In genomic region chr3:48609088-48610005, GRCh38 we compare ENCODE assay signal across 8 cellular contexts. TPM values are rescaled to one million over a fixed set of nuclear protein-coding genes. Genes with fewer than 3 reads are reported as not detected.
DNase-seq lines count a peak whose midpoint lies in the region; ATAC-seq and TF ChIP-seq lines count a peak whose summit lies in the region.

TSS of gene UQCRC1 (minus strand) at chr3:48609646. CDS start at chr3:48609620, 26 bp downstream.

- peak within 1 kb of the TSS; percentile 96 for H2AFZ ChIP-seq in GM23338

- DNase-seq in ELF-1 (ENCODE audit: low read depth, low spot score) (peak; percentile 96), GM23338 (ENCODE audit: low spot score) (peak; percentile 95), LHCN-M2 (ENCODE audit: low read depth) (peak; percentile 87), RWPE1 (ENCODE audit: low spot score) (peak; percentile 82), fibroblast of mammary gland (ENCODE audit: low read depth) (peak; percentile 90), natural killer cell (peak; percentile 93)
- DNase-seq in activated T-helper 2 cell treated with anti-CD3 and anti-CD28 coated beads, Interferon-gamma antibody, Interleukin-2, Interleukin-4, amounts not matched to agents 10 μg/mL and 5 μg/mL and 100 μg/mL, durations not matched to agents 14 hours and 24 hours and 36 hours (ENCODE audit: low spot score) = peak; percentile 93
- peak; percentile 85 for DNase-seq in stimulated activated naive CD4-positive, alpha-beta T cell treated with Interleukin-2 at 50 U/mL for 16 hours (lab: John Stamatoyannopoulos, UW)

- H3K27ac Mint-ChIP-seq in GM23338 (peak within 1 kb of the TSS; percentile 96), natural killer cell (peak within 1 kb of the TSS; percentile 90 to 98)
- peak within 1 kb of the TSS; percentile 98 for H3K27ac Mint-ChIP-seq in activated T-helper 2 cell treated with anti-CD3 and anti-CD28 coated beads, Interferon-gamma antibody, Interleukin-2, Interleukin-4, amounts not matched to agents 10 μg/mL and 5 μg/mL and 100 μg/mL, durations not matched to agents 14 hours and 24 hours and 36 hours

- H3K36me3 Mint-ChIP-seq in GM23338 (ENCODE audit: low read depth) (peaks cover 43% of the 10 kb centered on the region), natural killer cell (no peaks in the 10 kb centered on the region)
- H3K36me3 Mint-ChIP-seq in activated T-helper 2 cell treated with anti-CD3 and anti-CD28 coated beads, Interferon-gamma antibody, Interleukin-2, Interleukin-4, amounts not matched to agents 10 μg/mL and 5 μg/mL and 100 μg/mL, durations not matched to agents 14 hours and 24 hours and 36 hours (ENCODE audit: low read depth) = peaks cover 54% of the 10 kb centered on the region

- peaks cover 24% of the 10 kb centered on the region for H3K36me3 ChIP-seq in GM23338 (ENCODE audit: insufficient read depth)

- peak within 1 kb of the TSS; percentile 94 for H3K27ac ChIP-seq in GM23338 (ENCODE audit: low read depth)
- H3K27ac ChIP-seq in RWPE1 = peak within 1 kb of the TSS; percentile 89

- H3F3A ChIP-seq in GM23338 (replicated peaks; ENCODE audit: low read depth) = peaks cover 24% of the 10 kb centered on the region

- no peaks in the 10 kb centered on the region for H3K27me3 ChIP-seq in GM23338 (ENCODE audit: insufficient read depth)

- peak; percentile 96 for ATAC-seq in GM23338
- ATAC-seq in natural killer cell = peak; percentile 98 to 100 (median 99)

- H3K4me2 ChIP-seq in GM23338 = peak within 1 kb of the TSS; percentile 84

- H3K9me3 Mint-ChIP-seq in GM23338 (no peaks in the 10 kb centered on the region; the same call in 1 of the 3 replicates), natural killer cell (no peaks in the 10 kb centered on the region)
- H3K9me3 Mint-ChIP-seq in activated T-helper 2 cell treated with anti-CD3 and anti-CD28 coated beads, Interferon-gamma antibody, Interleukin-2, Interleukin-4, amounts not matched to agents 10 μg/mL and 5 μg/mL and 100 μg/mL, durations not matched to agents 14 hours and 24 hours and 36 hours = no peaks in the 10 kb centered on the region

- peaks cover 38% of the 10 kb centered on the region for H3K79me2 ChIP-seq in GM23338 (replicated peaks; ENCODE audit: insufficient read depth)

- intact Hi-C loops in activated T-helper 2 cell treated with anti-CD3 and anti-CD28 coated beads, Interferon-gamma antibody, Interleukin-2, Interleukin-4, amounts not matched to agents 10 μg/mL and 5 μg/mL and 100 μg/mL, durations not matched to agents 14 hours and 24 hours and 36 hours (cut with micrococcal nuclease) = loop anchor here (1.0 to 2.0 kb wide), 2 partner anchors 26 to 53 kb away; partner anchors contain the start of genes PFKFB4 and SLC26A6
- intact Hi-C loops in natural killer cell (cut with micrococcal nuclease) = loop anchor here (2.0 kb wide), 2 partner anchors 45 to 209 kb away; no protein-coding TSS in a partner anchor

- no peaks in the 10 kb centered on the region for H3K9me2 ChIP-seq in GM23338 (ENCODE audit: insufficient read depth)

- peaks cover 15% of the 10 kb centered on the region for H3K4me1 ChIP-seq in GM23338 (ENCODE audit: insufficient read depth)

- peaks cover 9% of the 10 kb centered on the region for H3K27me3 Mint-ChIP-seq in GM23338 (ENCODE audit: insufficient read depth, low read depth, poor library complexity)
- H3K27me3 Mint-ChIP-seq in activated T-helper 2 cell treated with anti-CD3 and anti-CD28 coated beads, Interferon-gamma antibody, Interleukin-2, Interleukin-4, amounts not matched to agents 10 μg/mL and 5 μg/mL and 100 μg/mL, durations not matched to agents 14 hours and 24 hours and 36 hours (ENCODE audit: low read depth) = no peaks in the 10 kb centered on the region
- no peaks in the 10 kb centered on the region for H3K27me3 Mint-ChIP-seq in natural killer cell (ENCODE audit: low read depth in 2 of 2)

- CTCF ChIA-PET in RWPE1 (lab: Yijun Ruan, JAX) = interaction anchor here (0.6 to 1.0 kb wide), 2 partner anchors 10 to 56 kb away, joined by 3 to 7 read pairs; no protein-coding TSS in a partner anchor

- H3K4me3 Mint-ChIP-seq in GM23338 = peak within 1 kb of the TSS; percentile 97
- peak within 1 kb of the TSS; percentile 99 for H3K4me3 Mint-ChIP-seq in activated T-helper 2 cell treated with anti-CD3 and anti-CD28 coated beads, Interferon-gamma antibody, Interleukin-2, Interleukin-4, amounts not matched to agents 10 μg/mL and 5 μg/mL and 100 μg/mL, durations not matched to agents 14 hours and 24 hours and 36 hours (ENCODE audit: low read depth)
- H3K4me3 Mint-ChIP-seq in natural killer cell = peak within 1 kb of the TSS; percentile 99

- POLR2A ChIA-PET in RWPE1 (lab: Yijun Ruan, JAX; ENCODE audit: low non-redundant PET) = interaction anchor here (0.7 kb wide), 1 partner anchor 10 kb away, joined by 4 read pairs; no protein-coding TSS in a partner anchor

- peaks cover 11% of the 10 kb centered on the region; the same call in 2 of the 3 replicates for H3K4me1 Mint-ChIP-seq in GM23338
- H3K4me1 Mint-ChIP-seq in activated T-helper 2 cell treated with anti-CD3 and anti-CD28 coated beads, Interferon-gamma antibody, Interleukin-2, Interleukin-4, amounts not matched to agents 10 μg/mL and 5 μg/mL and 100 μg/mL, durations not matched to agents 14 hours and 24 hours and 36 hours (ENCODE audit: low read depth) = peaks cover 21% of the 10 kb centered on the region
- peaks cover 6 to 21% of the 10 kb centered on the region in 2 donors for H3K4me1 Mint-ChIP-seq in natural killer cell

- TF ChIP-seq CTCF in GM23338 (conservative IDR thresholded peaks at IDR 0.05; ENCODE audit: low read depth in 2 of 2) (peak; percentile 31 to 64), RWPE1 (conservative IDR thresholded peaks at IDR 0.05; ENCODE audit: low read depth) (peak; percentile 84), fibroblast of mammary gland (conservative IDR thresholded peaks at IDR 0.05; ENCODE audit: control insufficient read depth, insufficient read depth, low read depth, low read length) (peak; percentile 54), natural killer cell (IDR thresholded peaks at IDR 0.05) (peak; percentile 76)

- H3K4me3 ChIP-seq in GM23338 (peak within 1 kb of the TSS; percentile 88), fibroblast of mammary gland (ENCODE audit: control insufficient read depth, low read depth, low read length) (peak within 1 kb of the TSS; percentile 94)

- no peaks in the 10 kb centered on the region; the same call in 1 of the 2 replicates for H4K20me1 ChIP-seq in GM23338 (replicated peaks; ENCODE audit: insufficient read depth)

TF ChIP-seq in GM23338, 12 proteins besides CTCF, POLR2A, EP300 and RAD21:
- peak; percentile 99 for TF ChIP-seq POLR2AphosphoS5 (IDR thresholded peaks at IDR 0.05; ENCODE audit: low read depth)
- no peak for TF ChIP-seq EZH2 (IDR thresholded peaks at IDR 0.05; ENCODE audit: low read depth, unreplicated experiment)
- 0 out of 2 replicates have a peak, but pooled peaks have one; percentile 14 for TF ChIP-seq ETS1 (IDR thresholded peaks at IDR 0.05)

RNA-seq across cellular contexts. Expression of gene UQCRC1, which starts in this region (rescaled TPM):
- total RNA-seq in GM23338 (2014; rRNA removed; shearing (Covaris generic)) = 439 and 460 TPM in 2 replicates
- polyA plus RNA-seq in GM23338 (2016; fragmentation: Nextera tagmentation; extraction: Ambion mirVana) = 232 and 256 TPM in 2 replicates
- total RNA-seq in LHCN-M2 (2014; rRNA removed) (368 and 384 TPM in 2 replicates), natural killer cell (100 to 1,000 TPM; 117 to 139 (median 124) TPM)
- 379 TPM for polyA plus RNA-seq in LHCN-M2 (2012)
- 248 and 273 TPM in 2 replicates for total RNA-seq in activated T-helper 2 cell treated with anti-CD3 and anti-CD28 coated beads, Interferon-gamma antibody, Interleukin-2, Interleukin-4, amounts not matched to agents 10 μg/mL and 5 μg/mL and 100 μg/mL, durations not matched to agents 14 hours and 24 hours and 36 hours

Comparison
In these comparisons a context has a peak if more than half of its experiments do, and no peak if none do; other contexts are left out.
1. Peak in every context shown above with its lines: DNase-seq, ATAC-seq, H3K4me3 ChIP-seq and H3K27ac ChIP-seq.